ENCODE assay signal across 8 cellular contexts in genomic region chr15:79769081-79769481, GRCh38.
A peak's percentile ranks its signal among the peaks of the same experiment; 100 is the strongest.
DNase-seq lines count a peak whose midpoint lies in the region; ATAC-seq and TF ChIP-seq lines count a peak whose summit lies in the region.

No MANE protein-coding gene starts in this region.

- DNase-seq in AG10803 (ENCODE audit: low read depth) = peak; percentile 38
- peak; percentile 17 for DNase-seq in GM13977 (ENCODE audit: low spot score)
- DNase-seq in RKO (ENCODE audit: low spot score) = peak; percentile 46
- DNase-seq in foreskin keratinocyte = peak in 1 of 2 donors; percentile 2
- no peak for DNase-seq in cerebellar nuclear complex (lab: John Stamatoyannopoulos, UW)
- DNase-seq in SW480 (ENCODE audit: low spot score) = no peak
- no peak for DNase-seq in hypothalamus (lab: John Stamatoyannopoulos, UW)

- in situ Hi-C loops in GM13977 (cut with MboI; ENCODE audit: low pct_unique_long_range_greater_than_20kb, low sequenced_read_pairs, unreplicated experiment) = no loop called here

- ATAC-seq in foreskin keratinocyte (no peak), GM19452 (IDR thresholded peaks at IDR 0.05; ENCODE audit: unreplicated experiment) (no peak)

- H3K27me3 ChIP-seq in foreskin keratinocyte = no peaks in the 10 kb centered on the region

- TF ChIP-seq CTCF in AG10803 (conservative IDR thresholded peaks at IDR 0.05; ENCODE audit: low read length) (peak; percentile 37; the same call in 1 of the 2 replicates), GM13977 (IDR thresholded peaks at IDR 0.05; ENCODE audit: extremely low read depth, insufficient read depth, missing control alignments) (peak; percentile 40), foreskin keratinocyte (conservative IDR thresholded peaks at IDR 0.05) (peak; percentile 45)

- no peaks in the 10 kb centered on the region for H3K4me1 ChIP-seq in foreskin keratinocyte

- no peak overlapping the region for H3K4me3 ChIP-seq in AG10803 (ENCODE audit: low read length)

- no peak overlapping the region for H3K27ac ChIP-seq in foreskin keratinocyte

Comparison
In these comparisons a context has a peak if more than half of its experiments do, and no peak if none do; other contexts are left out.
1. DNase-seq: peak in AG10803 (single experiment), GM13977 (single experiment) and RKO (single experiment); none in cerebellar nuclear complex (0 of 2), SW480 (single experiment) and hypothalamus (0 of 51).
2. Peak in every context shown above with its lines, with median percentiles within 50 percentile points of each other: CTCF ChIP-seq.